8 cellular contexts compared by ENCODE assay signal in the genomic region with DNA sequence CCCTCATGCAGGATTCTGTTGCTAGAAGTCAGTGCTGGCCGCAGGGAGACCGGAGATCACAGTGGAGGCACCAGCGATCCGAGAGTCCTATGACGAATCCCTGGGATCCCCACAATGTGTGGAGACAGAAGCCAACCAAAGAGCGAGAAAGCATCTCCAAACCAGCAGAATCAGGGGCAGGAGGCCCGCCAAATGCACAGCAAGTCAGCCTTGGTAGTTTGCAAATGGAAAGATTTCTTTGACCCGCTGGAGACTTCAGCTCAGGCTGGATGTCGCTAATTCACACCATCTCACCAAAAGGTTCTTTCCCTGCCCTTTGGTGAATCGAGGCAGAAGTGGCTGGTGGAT. TPM values are rescaled to one million over a fixed set of nuclear protein-coding genes. Genes with fewer than 3 reads are reported as not detected.
DNase-seq lines count a peak whose midpoint lies in the region; ATAC-seq and TF ChIP-seq lines count a peak whose summit lies in the region.

No MANE protein-coding gene starts in this region.

- peak overlapping the region; percentile 60 for H3K27ac Mint-ChIP-seq in activated naive CD4-positive, alpha-beta T cell treated with anti-CD3 and anti-CD28 coated beads, Interleukin-2, amount 50 U/mL, for 24 hours
- peak overlapping the region in 1 of 2 donors; percentile 22 for H3K27ac Mint-ChIP-seq in activated naive CD4-positive, alpha-beta T cell treated with anti-CD3 and anti-CD28 coated beads, Interleukin-2, amount 50 U/mL, for 72 hours
- H3K27ac Mint-ChIP-seq in mesothelial cell of epicardium, result peak overlapping the region; percentile 77

- 7 to 8% methylated on average over 10 of the region's 10 CpGs for WGBS in aorta, 2 donors

- H3K4me3 ChIP-seq in aorta (ENCODE audit: low read length in 2 of 2), result peak overlapping the region; percentile 85 to 100

- DNase-seq in activated naive CD4-positive, alpha-beta T cell treated with anti-CD3 and anti-CD28 coated beads, Interleukin-2, amount 50 U/mL, for 72 hours (ENCODE audit: low spot score in 2 of 2), result no peak
- DNase-seq in caudate nucleus (lab: John Stamatoyannopoulos, UW), result peak in 14 of 61 donors; percentile 27 to 77 (median 48)
- no peak for DNase-seq in mesothelial cell of epicardium (ENCODE audit: low spot score in 2 of 2, unreplicated experiment in 2 of 2)
- peak in 1 of 2 donors; percentile 64 for DNase-seq in aorta
- no peak for DNase-seq in H4 (ENCODE audit: low spot score)
- DNase-seq in ACHN, result no peak

- peaks cover 23% of the 10 kb centered on the region for H3K4me1 Mint-ChIP-seq in activated naive CD4-positive, alpha-beta T cell treated with anti-CD3 and anti-CD28 coated beads, Interleukin-2, amount 50 U/mL, for 24 hours
- peaks cover 44% of the 10 kb centered on the region for H3K4me1 Mint-ChIP-seq in mesothelial cell of epicardium

- peaks cover 10% of the 10 kb centered on the region for H3K27me3 Mint-ChIP-seq in activated naive CD4-positive, alpha-beta T cell treated with anti-CD3 and anti-CD28 coated beads, Interleukin-2, amount 50 U/mL, for 24 hours
- peaks cover 7% of the 10 kb centered on the region for H3K27me3 Mint-ChIP-seq in mesothelial cell of epicardium (ENCODE audit: low read depth)

- H3K9me3 ChIP-seq in aorta (ENCODE audit: control insufficient read depth, low read length), result no peaks in the 10 kb centered on the region

- H3K4me1 ChIP-seq in aorta (ENCODE audit: control insufficient read depth in 1 of 2, insufficient read depth in 2 of 2, low read length in 2 of 2), result peaks cover 4 to 5% of the 10 kb centered on the region in 2 donors

- in situ Hi-C loops in ACHN (cut with HindIII; ENCODE audit: low pct_ligation_motif_present, low pct_unique_long_range_greater_than_20kb, low sequenced_read_pairs), result no loop called here

- H3K36me3 Mint-ChIP-seq in activated naive CD4-positive, alpha-beta T cell treated with anti-CD3 and anti-CD28 coated beads, Interleukin-2, amount 50 U/mL, for 24 hours, result no peaks in the 10 kb centered on the region
- peaks cover 5 to 20% of the 10 kb centered on the region in 2 donors for H3K36me3 Mint-ChIP-seq in activated naive CD4-positive, alpha-beta T cell treated with anti-CD3 and anti-CD28 coated beads, Interleukin-2, amount 50 U/mL, for 72 hours
- no peaks in the 10 kb centered on the region for H3K36me3 Mint-ChIP-seq in mesothelial cell of epicardium

- H3K4me3 Mint-ChIP-seq in activated naive CD4-positive, alpha-beta T cell treated with anti-CD3 and anti-CD28 coated beads, Interleukin-2, amount 50 U/mL, for 24 hours, result peak overlapping the region; percentile 86
- H3K4me3 Mint-ChIP-seq in mesothelial cell of epicardium, result peak overlapping the region; percentile 83

- peak overlapping the region; percentile 87 for H3K27ac ChIP-seq in caudate nucleus (ENCODE audit: low read depth, low read length)
- peak overlapping the region; percentile 40 to 96 for H3K27ac ChIP-seq in aorta (ENCODE audit: low read depth in 1 of 2, low read length in 2 of 2)

- TF ChIP-seq CTCF in mesothelial cell of epicardium (IDR thresholded peaks at IDR 0.05; ENCODE audit: unreplicated experiment), result no peak

- no peaks in the 10 kb centered on the region for H3K36me3 ChIP-seq in aorta (ENCODE audit: control insufficient read depth in 1 of 2, insufficient read depth in 2 of 2, low read length in 1 of 2)

- H3K27me3 ChIP-seq in aorta (ENCODE audit: control insufficient read depth in 1 of 2, insufficient read depth in 2 of 2, low read length in 1 of 2), result no peaks in the 10 kb centered on the region

- intact Hi-C loops in aorta (cut with DNase I), result loop anchor here in 1 of 2 donors (10.0 kb wide), 1 partner anchor 472 kb away; no protein-coding TSS in a partner anchor

- H3K9me3 Mint-ChIP-seq in activated naive CD4-positive, alpha-beta T cell treated with anti-CD3 and anti-CD28 coated beads, Interleukin-2, amount 50 U/mL, for 24 hours, result no peaks in the 10 kb centered on the region
- no peaks in the 10 kb centered on the region for H3K9me3 Mint-ChIP-seq in activated naive CD4-positive, alpha-beta T cell treated with anti-CD3 and anti-CD28 coated beads, Interleukin-2, amount 50 U/mL, for 72 hours
- H3K9me3 Mint-ChIP-seq in mesothelial cell of epicardium, result no peaks in the 10 kb centered on the region

- ATAC-seq in activated naive CD4-positive, alpha-beta T cell treated with anti-CD3 and anti-CD28 coated beads, Interleukin-2, amount 50 U/mL, for 72 hours, result no peak
- peak; percentile 11 for ATAC-seq in aorta (ENCODE audit: low FRiP score)
- no peak for ATAC-seq in GM21723 (IDR thresholded peaks at IDR 0.05; ENCODE audit: unreplicated experiment)

RNA-seq across cellular contexts. Expression of gene PKD2, which starts 0.5 kb away (rescaled TPM):
- 1 to 10 TPM; 2.0 to 7.1 TPM for total RNA-seq in activated naive CD4-positive, alpha-beta T cell treated with anti-CD3 and anti-CD28 coated beads, Interleukin-2, amount 50 U/mL, for 72 hours
- total RNA-seq in mesothelial cell of epicardium (63.3 to 65.7 TPM (median 65.5 TPM) in 3 replicates), aorta (100 to 1,000 TPM; 132 to 311 TPM)
- polyA plus RNA-seq in aorta, result 10 to 100 TPM; 62.7 to 87.3 TPM
- total RNA-seq in H4 (2014; rRNA removed; shearing (Covaris generic)), result 18.8 and 22.3 TPM in 2 replicates

RNA-seq across cellular contexts. Expression of gene SPP1, which starts 31.4 kb away (rescaled TPM):
- not detected for total RNA-seq in activated naive CD4-positive, alpha-beta T cell treated with anti-CD3 and anti-CD28 coated beads, Interleukin-2, amount 50 U/mL, for 72 hours
- total RNA-seq in mesothelial cell of epicardium, result 23.9 to 33.3 TPM (median 30.3 TPM) in 3 replicates
- total RNA-seq in aorta, result 100 to 1,000 TPM; 180 to 199 TPM
- polyA plus RNA-seq in aorta, result 10 to 100 TPM in 1 of 2 donors, 1 to 10 TPM in 1; 3.7 to 89.2 TPM
- 197 and 219 TPM in 2 replicates for total RNA-seq in H4 (2014; rRNA removed; shearing (Covaris generic))

Comparison
In these comparisons a context has a peak if more than half of its experiments do, and no peak if none do; other contexts are left out.
1. RNA of gene SPP1, which starts 31.4 kb away (total RNA-seq): 197 to 219 TPM in H4, 180 to 199 TPM in aorta and 23.9 to 33.3 TPM in mesothelial cell of epicardium; not detected in activated naive CD4-positive, alpha-beta T cell treated with anti-CD3 and anti-CD28 coated beads, Interleukin-2, amount 50 U/mL, for 72 hours; every median in the first group is over 10 times any median in the second.